ENCODE assay signal across 16 cellular contexts in the genomic region with DNA sequence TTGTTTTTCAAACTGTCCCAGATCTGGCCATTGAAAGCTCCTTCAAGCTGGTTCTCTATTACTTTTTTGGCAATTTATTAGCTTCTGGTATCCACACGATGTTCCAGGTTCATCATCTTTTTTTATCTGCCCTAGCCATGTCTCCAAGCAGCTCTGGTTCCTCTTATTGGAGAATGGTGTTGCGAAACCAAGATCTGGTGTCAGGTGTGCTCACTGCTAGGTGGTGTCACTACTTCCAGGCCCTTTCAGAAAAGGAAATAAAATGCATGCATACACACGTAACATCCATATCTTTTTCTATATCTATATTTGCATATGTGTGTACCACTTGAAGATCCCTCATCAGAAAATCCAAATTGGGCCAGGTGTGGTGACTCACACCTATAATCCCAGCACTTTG.
"Had no signal": no experiment of that assay in that cellular context is flagged by ENCODE, and none has a peak within 500 bp of the region (broad histone marks: within the 10 kb centered on the region; RNA-seq: fewer than 3 reads in every experiment).

No MANE protein-coding gene starts in this region.

- H3K9me3 ChIP-seq: ovary, suprapubic skin had no signal

- H3K27me3 ChIP-seq: hepatocyte, ovary, suprapubic skin had no signal

- ATAC-seq: left ventricle myocardium superior; stimulated activated naive CD8-positive, alpha-beta T cell treated with anti-CD3 and anti-CD28 coated beads, Interleukin-15, Interleukin-2, amounts not matched to agents 100 U/mL and 50 U/mL, for 24 hours had no signal

- H3K4me3 ChIP-seq: hepatocyte, ovary, suprapubic skin had no signal

- DNase-seq: activated CD4-positive, alpha-beta memory T cell treated with anti-CD3 and anti-CD28 coated beads for 36 hours; activated CD4-positive, CD25-positive, alpha-beta regulatory T cell; activated naive CD4-positive, alpha-beta T cell treated with Interleukin-2 at 50 U/mL for 16 hours; cortex of kidney; effector CD8-positive, alpha-beta T cell; left ventricle myocardium superior; mesendoderm; ovary; stimulated activated CD4-positive, alpha-beta T cell treated with anti-CD3 and anti-CD28 coated beads, Interleukin-12 subunit alpha, Interleukin-12 subunit beta, amount 100 ng/mL, for 4 hours; stimulated activated naive CD8-positive, alpha-beta T cell treated with anti-CD3 and anti-CD28 coated beads, Interleukin-15, Interleukin-2, amounts not matched to agents 100 U/mL and 50 U/mL, for 24 hours had no signal

- H3K27ac Mint-ChIP-seq: activated CD4-positive, alpha-beta memory T cell treated with anti-CD3 and anti-CD28 coated beads for 36 hours; type B pancreatic cell had no signal

- H3K27me3 Mint-ChIP-seq: activated CD4-positive, alpha-beta memory T cell treated with anti-CD3 and anti-CD28 coated beads for 36 hours; central memory CD8-positive, alpha-beta T cell; type B pancreatic cell had no signal

- H3K27ac ChIP-seq: epithelial cell of prostate, hepatocyte, ovary, suprapubic skin had no signal

- H3K4me3 Mint-ChIP-seq: activated CD4-positive, alpha-beta memory T cell treated with anti-CD3 and anti-CD28 coated beads for 36 hours; central memory CD8-positive, alpha-beta T cell; neural crest cell; type B pancreatic cell had no signal

- H3K36me3 Mint-ChIP-seq: activated CD4-positive, alpha-beta memory T cell treated with anti-CD3 and anti-CD28 coated beads for 36 hours had no signal

- H3K36me3 ChIP-seq: ovary, suprapubic skin had no signal

- H3K9me3 Mint-ChIP-seq: activated CD4-positive, alpha-beta memory T cell treated with anti-CD3 and anti-CD28 coated beads for 36 hours; central memory CD8-positive, alpha-beta T cell; neural crest cell; type B pancreatic cell had no signal
